ENCODE assay signal across 9 cellular contexts in genomic region chr10:14604181-14605142, GRCh38.
DNase-seq lines count a peak whose midpoint lies in the region; ATAC-seq, FAIRE-seq and TF ChIP-seq lines count a peak whose summit lies in the region.
"Had no signal": no experiment of that assay in that cellular context is flagged by ENCODE, and none has a peak within 500 bp of the region (broad histone marks: within the 10 kb centered on the region; RNA-seq: fewer than 3 reads in every experiment).

No MANE protein-coding gene starts in this region.

- H3K27me3 Mint-ChIP-seq in activated CD4-positive, alpha-beta T cell treated with anti-CD3 and anti-CD28 coated beads, Interleukin-2, amount 10 ng/mL, durations not matched to agents 24 days and 14 days = no peaks in the 10 kb centered on the region
- H3K27me3 Mint-ChIP-seq in dendritic cell treated with granulocyte-macrophage colony-stimulating factor and Interleukin-4, amounts not matched to agents 40 ng/mL and 50 ng/mL, for 4 days = peaks cover 5% of the 10 kb centered on the region

- peaks cover 3% of the 10 kb centered on the region; the same call in 1 of the 2 replicates for H4K20me1 ChIP-seq in HepG2 (ENCODE audit: insufficient read depth, low read length)

- intact Hi-C loops in activated CD4-positive, alpha-beta T cell treated with anti-CD3 and anti-CD28 coated beads, Interleukin-2, amount 10 ng/mL, durations not matched to agents 24 days and 14 days (cut with micrococcal nuclease) = loop anchor here (1.0 to 5.0 kb wide), 11 partner anchors 16 to 354 kb away; partner anchors contain the start of genes CDNF, HSPA14, MEIG1 and MSANTD7
- intact Hi-C loops in dendritic cell treated with granulocyte-macrophage colony-stimulating factor and Interleukin-4, amounts not matched to agents 40 ng/mL and 50 ng/mL, for 4 days (cut with micrococcal nuclease) = loop anchor here (1.0 to 5.0 kb wide), 4 partner anchors 42 to 274 kb away; partner anchors contain the start of genes CDNF, HSPA14, MSANTD7 and SUV39H2
- intact Hi-C loops in HepG2 (cut with micrococcal nuclease; ENCODE audit: unreplicated experiment) = loop anchor here (5.0 to 10.0 kb wide), 4 partner anchors 52 to 350 kb away; partner anchors contain the start of genes CDNF, DCLRE1C, HSPA14 and MEIG1

- peak in 1 of 2 experiments; percentile 73; a peak in 2 of 4 replicates for TF ChIP-seq POLR2A in HepG2 (IDR thresholded peaks at IDR 0.05; ENCODE audit: insufficient read depth in 1 of 2, low read depth in 2 of 2, low read length in 2 of 2)

- no peak overlapping the region for H3K27ac ChIP-seq in HepG2 (ENCODE audit: extremely low read length, insufficient read depth, low read length)

- in situ Hi-C loops in HepG2 (cut with HindIII; ENCODE audit: extremely low pct_ligation_motif_present, low pct_unique_long_range_greater_than_20kb) = no loop called here

- no peak for FAIRE-seq in HepG2 (lab: Jason Lieb, UNC)
- FAIRE-seq: G401.6 had no signal

- TF ChIP-seq RAD21 in HepG2 (CRISPR knock-in tag; IDR thresholded peaks at IDR 0.05) = no peak

- peak overlapping the region; percentile 97 for H3K27ac Mint-ChIP-seq in activated CD4-positive, alpha-beta T cell treated with anti-CD3 and anti-CD28 coated beads, Interleukin-2, amount 10 ng/mL, durations not matched to agents 24 days and 14 days
- peak overlapping the region; percentile 94 for H3K27ac Mint-ChIP-seq in dendritic cell treated with granulocyte-macrophage colony-stimulating factor and Interleukin-4, amounts not matched to agents 40 ng/mL and 50 ng/mL, for 4 days

- peaks cover 76% of the 10 kb centered on the region for H3K4me1 Mint-ChIP-seq in activated CD4-positive, alpha-beta T cell treated with anti-CD3 and anti-CD28 coated beads, Interleukin-2, amount 10 ng/mL, durations not matched to agents 24 days and 14 days
- H3K4me1 Mint-ChIP-seq in dendritic cell treated with granulocyte-macrophage colony-stimulating factor and Interleukin-4, amounts not matched to agents 40 ng/mL and 50 ng/mL, for 4 days (ENCODE audit: low read depth) = peaks cover 58% of the 10 kb centered on the region

- H3K4me3 ChIP-seq in HepG2 (replicated peaks in 1 of 3; ENCODE audit: insufficient read depth in 1 of 3, low read depth in 2 of 3, low read length in 3 of 3) = peak overlapping the region; percentile 38 to 91 (median 74); a peak in 5 of 6 replicates

- TSS peak; percentile 79 for BruUV-seq in HepG2 (replicated peaks; lab: Mats Ljungman, UMichigan)

- peaks cover 34% of the 10 kb centered on the region for H3K79me2 ChIP-seq in HepG2 (ENCODE audit: insufficient read depth, low read length)

- TF ChIP-seq EP300 in HepG2 (IDR thresholded peaks at IDR 0.05; ENCODE audit: low read depth in 2 of 2, low read length in 2 of 2) = no peak
- no peak for TF ChIP-seq EP300 in HepG2 (CRISPR knock-in tag; IDR thresholded peaks at IDR 0.05; ENCODE audit: borderline replicate concordance)

- no peaks in the 10 kb centered on the region for H3K9me3 ChIP-seq in HepG2 (ENCODE audit: low read length)

- ATAC-seq in HG02759 (IDR thresholded peaks at IDR 0.05; ENCODE audit: unreplicated experiment) (peak; percentile 66), HepG2 (peak; percentile 79)

- WGBS in HepG2 (ENCODE audit: low lambda C conversion rate) = 23% methylated on average over 16 of the region's 94 CpGs

- H3K4me3 Mint-ChIP-seq in activated CD4-positive, alpha-beta T cell treated with anti-CD3 and anti-CD28 coated beads, Interleukin-2, amount 10 ng/mL, durations not matched to agents 24 days and 14 days = peak overlapping the region; percentile 88
- peak overlapping the region; percentile 90 for H3K4me3 Mint-ChIP-seq in dendritic cell treated with granulocyte-macrophage colony-stimulating factor and Interleukin-4, amounts not matched to agents 40 ng/mL and 50 ng/mL, for 4 days

- TF ChIP-seq CTCF in HepG2 (CRISPR knock-in tag; IDR thresholded peaks at IDR 0.05) = no peak

- H3K4me2 ChIP-seq in HepG2 (ENCODE audit: low read depth, low read length) = peak overlapping the region; percentile 73

- POLR2A ChIA-PET in HepG2 (lab: Yijun Ruan, JAX) = interaction anchor here (1.0 kb wide), 1 partner anchor 32 kb away, joined by 3 read pairs; no protein-coding TSS in a partner anchor

- H3K36me3 Mint-ChIP-seq in activated CD4-positive, alpha-beta T cell treated with anti-CD3 and anti-CD28 coated beads, Interleukin-2, amount 10 ng/mL, durations not matched to agents 24 days and 14 days (ENCODE audit: low read depth) = peaks cover 36% of the 10 kb centered on the region
- peaks cover 14% of the 10 kb centered on the region for H3K36me3 Mint-ChIP-seq in dendritic cell treated with granulocyte-macrophage colony-stimulating factor and Interleukin-4, amounts not matched to agents 40 ng/mL and 50 ng/mL, for 4 days (ENCODE audit: low read depth)

- no peaks in the 10 kb centered on the region for H3K27me3 ChIP-seq in HepG2 (ENCODE audit: control insufficient read depth in 1 of 2, insufficient read depth in 2 of 2, low read length in 2 of 2)

- H3K4me1 ChIP-seq in HepG2 (ENCODE audit: insufficient read depth, low read length) = peaks cover 71% of the 10 kb centered on the region

- no peak overlapping the region for H2AFZ ChIP-seq in HepG2 (ENCODE audit: low read length)

- H3K36me3 ChIP-seq in HepG2 (replicated peaks in 1 of 2; ENCODE audit: control insufficient read depth in 1 of 2, insufficient read depth in 2 of 2, low read length in 2 of 2) = peaks cover 3 to 9% of the 10 kb centered on the region in 2 experiments; a peak in 3 of 5 replicates

- DNase-seq in NCI-H1436 (lab: John Stamatoyannopoulos, UW) (peak; percentile 78), NCI-H1436 treated with DMSO at 0.1 percent for 48 hours (lab: John Stamatoyannopoulos, UW) (no peak), NCI-H2171 (lab: John Stamatoyannopoulos, UW) (peak; percentile 50), HepG2 (ENCODE audit: low spot score) (no peak)
- peak; percentile 92 for DNase-seq in activated CD4-positive, alpha-beta T cell treated with anti-CD3 and anti-CD28 coated beads, Interleukin-2, amount 10 ng/mL, durations not matched to agents 24 days and 14 days
- DNase-seq in stimulated activated CD4-positive, alpha-beta T cell treated with anti-CD3 and anti-CD28 coated beads, Interleukin-2, amount 100 ng/mL, for 4 hours (ENCODE audit: low read depth) = peak; percentile 57

- CTCF ChIA-PET in HepG2 (lab: Yijun Ruan, JAX; ENCODE audit: low intra/inter-chr PET ratio, low total read pairs) = no interaction called here

- peaks cover 9% of the 10 kb centered on the region for H3K9me3 Mint-ChIP-seq in activated CD4-positive, alpha-beta T cell treated with anti-CD3 and anti-CD28 coated beads, Interleukin-2, amount 10 ng/mL, durations not matched to agents 24 days and 14 days
- no peaks in the 10 kb centered on the region for H3K9me3 Mint-ChIP-seq in dendritic cell treated with granulocyte-macrophage colony-stimulating factor and Interleukin-4, amounts not matched to agents 40 ng/mL and 50 ng/mL, for 4 days

- H3K9ac ChIP-seq in HepG2 (ENCODE audit: insufficient read depth, low read depth, low read length) = peak overlapping the region; percentile 74

TF ChIP-seq in HepG2, 621 proteins besides CTCF, POLR2A, EP300 and RAD21 (continues in another document):
- no peak for TF ChIP-seq STAT5B (CRISPR knock-in tag; IDR thresholded peaks at IDR 0.05)
- TF ChIP-seq ZNF687 (CRISPR knock-in tag; IDR thresholded peaks at IDR 0.05) = peak; percentile 50; the same call in 1 of the 2 replicates
- peak; percentile 70 for TF ChIP-seq SP4 (CRISPR knock-in tag; IDR thresholded peaks at IDR 0.05)
- peak; percentile 23 for TF ChIP-seq SAP130 (CRISPR knock-in tag; IDR thresholded peaks at IDR 0.05; ENCODE audit: low read depth)
- no peak for TF ChIP-seq GZF1 (CRISPR knock-in tag; IDR thresholded peaks at IDR 0.05)
- no peak for TF ChIP-seq ZSCAN30 (CRISPR knock-in tag; IDR thresholded peaks at IDR 0.05)
- TF ChIP-seq RBFOX2 (IDR thresholded peaks at IDR 0.05; ENCODE audit: low read depth, low read length) = peak; percentile 66
- TF ChIP-seq GABPB1 (CRISPR knock-in tag; IDR thresholded peaks at IDR 0.05) = peak; percentile 53; the same call in 1 of the 2 replicates
- no peak for TF ChIP-seq ZNF383 (CRISPR knock-in tag; IDR thresholded peaks at IDR 0.05; ENCODE audit: borderline replicate concordance)
- no peak for TF ChIP-seq HDAC6 (IDR thresholded peaks at IDR 0.05; ENCODE audit: low read depth, low read length)
- TF ChIP-seq SALL1 (CRISPR knock-in tag; IDR thresholded peaks at IDR 0.05) = peak; percentile 29; the same call in 1 of the 2 replicates

Comparison
In these comparisons a context has a peak if more than half of its experiments do, and no peak if none do; other contexts are left out.
1. DNase-seq: peak in NCI-H1436 (single experiment), NCI-H2171 (single experiment), activated CD4-positive, alpha-beta T cell treated with anti-CD3 and anti-CD28 coated beads, Interleukin-2, amount 10 ng/mL, durations not matched to agents 24 days and 14 days (single experiment) and stimulated activated CD4-positive, alpha-beta T cell treated with anti-CD3 and anti-CD28 coated beads, Interleukin-2, amount 100 ng/mL, for 4 hours (single experiment); none in NCI-H1436 treated with DMSO at 0.1 percent for 48 hours (single experiment) and HepG2 (single experiment).